29 cellular contexts compared by ENCODE assay signal in the genomic region with DNA sequence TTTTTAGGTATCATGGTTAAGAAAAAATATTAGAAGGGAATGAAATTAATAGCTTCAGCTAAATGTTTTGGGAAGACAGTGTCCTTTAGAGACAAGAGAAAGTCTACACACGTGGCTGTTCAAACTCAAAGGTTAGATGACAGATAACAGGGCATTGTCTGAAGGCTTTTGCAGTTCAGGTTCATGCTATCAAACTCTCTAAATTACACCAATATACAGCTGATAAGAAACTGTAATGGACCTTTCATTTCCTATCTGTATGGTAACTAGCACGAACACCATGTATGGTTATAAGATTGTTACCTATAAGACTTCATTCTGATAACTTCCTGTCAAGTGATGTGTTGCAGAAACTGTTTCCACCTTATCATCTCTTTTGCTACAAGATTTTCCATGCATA.
"Had no signal": no experiment of that assay in that cellular context is flagged by ENCODE, and none has a peak within 500 bp of the region (broad histone marks: within the 10 kb centered on the region; RNA-seq: fewer than 3 reads in every experiment).

No MANE protein-coding gene starts in this region.

- H3K27me3 ChIP-seq: brain microvascular endothelial cell, esophagus muscularis mucosa, foreskin keratinocyte, gastrocnemius medialis, heart left ventricle had no signal

- ATAC-seq: activated CD4-positive, CD25-positive, alpha-beta regulatory T cell treated with anti-CD3 and anti-CD28 coated beads, Interleukin-2, amount 50 U/mL, for 24 hours; activated CD8-positive, alpha-beta T cell treated with anti-CD3 and anti-CD28 coated beads for 36 hours; activated T-cell treated with anti-CD3 and anti-CD28 coated beads, Interleukin-2, amount 50 U/mL, for 4 hours; activated T-helper 17 cell treated with anti-CD3 and anti-CD28 coated beads, Interleukin-2, amount 50 U/mL, for 72 hours; effector memory CD8-positive, alpha-beta T cell; foreskin keratinocyte; gastrocnemius medialis; heart left ventricle had no signal

- H3K36me3 ChIP-seq: brain microvascular endothelial cell, esophagus muscularis mucosa, gastrocnemius medialis, heart left ventricle, WERI-Rb-1 had no signal

- H3K9me3 ChIP-seq: esophagus muscularis mucosa, gastrocnemius medialis, heart left ventricle had no signal

- H3K27ac ChIP-seq: brain microvascular endothelial cell, esophagus muscularis mucosa, foreskin keratinocyte, gastrocnemius medialis, heart left ventricle, WERI-Rb-1 had no signal

- H3K4me3 ChIP-seq: esophagus muscularis mucosa, gastrocnemius medialis, heart left ventricle had no signal

- H3K4me1 ChIP-seq: esophagus muscularis mucosa, foreskin keratinocyte, gastrocnemius medialis had no signal

- DNase-seq: activated B cell treated with CpG ODN at 0.5 μM for 24 hours; activated CD4-positive, alpha-beta T cell treated with anti-CD3 and anti-CD28 coated beads for 48 hours; activated CD4-positive, alpha-beta T cell treated with anti-CD3 and anti-CD28 coated beads, Interleukin-2, amount 50 U/mL, for 1 hour; activated CD4-positive, alpha-beta T cell treated with anti-CD3 and anti-CD28 coated beads, Interleukin-2, amount 50 U/mL, for 48 hours; activated CD8-positive, alpha-beta memory T cell treated with anti-CD3 and anti-CD28 coated beads for 24 hours; activated CD8-positive, alpha-beta T cell treated with anti-CD3 and anti-CD28 coated beads for 36 hours; activated effector memory CD4-positive, alpha-beta T cell treated with Interleukin-2 at 50 U/mL for 16 hours; activated gamma-delta T cell treated with Interleukin-2 at 50 U/mL for 16 hours; activated naive CD4-positive, alpha-beta T cell treated with anti-CD3 and anti-CD28 coated beads, Interleukin-2, amount 50 U/mL, for 16 hours; activated naive CD4-positive, alpha-beta T cell treated with Interleukin-2 at 50 U/mL for 16 hours; activated T-cell treated with anti-CD3 and anti-CD28 coated beads, Interleukin-2, amount 50 U/mL, for 4 hours; amniotic stem cell; anterior cingulate cortex; brain microvascular endothelial cell; caudate nucleus; cortex of kidney; dermis blood vessel endothelial cell; effector CD4-positive, alpha-beta T cell; effector memory CD8-positive, alpha-beta T cell; erythroblast; foreskin keratinocyte; gastrocnemius medialis; glutamatergic neuron; heart left ventricle; T-helper 2 cell; WERI-Rb-1 had no signal
